Comparison of ENCODE assay signal across 26 cellular contexts in the genomic region with DNA sequence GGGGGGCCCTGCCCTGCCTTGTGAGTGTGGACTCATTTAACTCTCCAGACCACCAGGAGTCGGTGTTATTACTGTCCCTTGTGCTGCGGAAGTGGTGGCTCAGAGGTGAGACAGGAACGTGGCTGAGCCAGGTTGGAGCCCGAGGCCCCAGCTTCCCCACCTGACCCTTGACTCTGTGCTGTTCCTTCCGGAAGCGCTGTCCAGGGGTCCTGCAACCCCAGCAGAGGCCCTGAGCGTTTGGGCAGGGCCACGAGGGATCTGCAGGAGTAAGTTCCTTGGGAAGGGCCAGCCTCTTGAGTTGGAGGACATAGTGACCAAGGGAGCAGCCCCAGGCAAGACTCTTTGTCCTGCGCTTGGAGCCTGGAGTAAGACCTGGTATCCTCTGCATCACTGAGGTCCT.
"Had no signal": no experiment of that assay in that cellular context is flagged by ENCODE, and none has a peak within 500 bp of the region (broad histone marks: within the 10 kb centered on the region; RNA-seq: fewer than 3 reads in every experiment).

No MANE protein-coding gene starts in this region.

- H3K27me3 ChIP-seq: cardiac muscle cell had no signal

- H3K36me3 Mint-ChIP-seq: activated naive CD8-positive, alpha-beta T cell had no signal

- H3K9me3 Mint-ChIP-seq: activated CD4-positive, alpha-beta memory T cell treated with anti-CD3 and anti-CD28 coated beads, Interleukin-2, amount 10 ng/mL, durations not matched to agents 7 days and 5 days; activated naive CD4-positive, alpha-beta T cell treated with anti-CD3 and anti-CD28 coated beads for 36 hours; activated T-helper 17 cell treated with anti-CD3 and anti-CD28 coated beads, Interleukin-2, amount 50 U/mL, for 72 hours; brain had no signal

- H3K4me3 ChIP-seq: cardiac muscle cell had no signal

- FAIRE-seq: astrocyte, RCC 7860 had no signal

- H3K27ac Mint-ChIP-seq: activated CD4-positive, alpha-beta memory T cell treated with anti-CD3 and anti-CD28 coated beads, Interleukin-2, amount 10 ng/mL, durations not matched to agents 7 days and 5 days; activated naive CD4-positive, alpha-beta T cell treated with anti-CD3 and anti-CD28 coated beads for 36 hours; activated naive CD8-positive, alpha-beta T cell; activated T-helper 17 cell treated with anti-CD3 and anti-CD28 coated beads, Interleukin-2, amount 50 U/mL, for 72 hours; brain; T-helper 17 cell had no signal

- H3K4me3 Mint-ChIP-seq: activated CD4-positive, alpha-beta memory T cell treated with anti-CD3 and anti-CD28 coated beads, Interleukin-2, amount 10 ng/mL, durations not matched to agents 7 days and 5 days; activated naive CD4-positive, alpha-beta T cell treated with anti-CD3 and anti-CD28 coated beads for 36 hours; activated naive CD8-positive, alpha-beta T cell; activated T-helper 17 cell treated with anti-CD3 and anti-CD28 coated beads, Interleukin-2, amount 50 U/mL, for 72 hours; brain; T-helper 17 cell had no signal

- ATAC-seq: activated T-helper 17 cell treated with anti-CD3 and anti-CD28 coated beads, Interleukin-2, amount 50 U/mL, for 72 hours; PC-3; T-helper 17 cell had no signal

- H3K4me1 Mint-ChIP-seq: activated CD4-positive, alpha-beta memory T cell treated with anti-CD3 and anti-CD28 coated beads, Interleukin-2, amount 10 ng/mL, durations not matched to agents 7 days and 5 days; activated T-helper 17 cell treated with anti-CD3 and anti-CD28 coated beads, Interleukin-2, amount 50 U/mL, for 72 hours; T-helper 17 cell had no signal

- H3K27me3 Mint-ChIP-seq: activated CD4-positive, alpha-beta memory T cell treated with anti-CD3 and anti-CD28 coated beads, Interleukin-2, amount 10 ng/mL, durations not matched to agents 7 days and 5 days; activated naive CD8-positive, alpha-beta T cell; activated T-helper 17 cell treated with anti-CD3 and anti-CD28 coated beads, Interleukin-2, amount 50 U/mL, for 72 hours; brain; T-helper 17 cell had no signal

- DNase-seq: activated CD4-positive, alpha-beta memory T cell treated with anti-CD3 and anti-CD28 coated beads, Interleukin-2, amount 10 ng/mL, durations not matched to agents 7 days and 5 days; activated CD4-positive, alpha-beta T cell treated with anti-CD3 and anti-CD28 coated beads, Interleukin-2, amount 50 U/mL, for 1 hour; activated CD4-positive, CD25-positive, alpha-beta regulatory T cell; activated gamma-delta T cell; activated naive CD4-positive, alpha-beta T cell treated with anti-CD3 and anti-CD28 coated beads for 36 hours; activated T-cell treated with anti-CD3 and anti-CD28 coated beads for 4 hours; activated T-cell treated with anti-CD3 and anti-CD28 coated beads, Interleukin-2, amount 50 U/mL, for 48 hours; amygdala; KG1; MV-4-11; NCI-H1092 treated with DMSO at 0.1 percent for 48 hours; NCI-H1436; NCI-H1694 treated with DMSO at 0.1 percent for 48 hours; NCI-H2029 treated with DMSO at 0.1 percent for 48 hours; NCI-H345; NCI-H510A; PC-3; SHP77 treated with DMSO at 0.1 percent for 48 hours; T-helper 17 cell; T-helper 9 cell had no signal

- H3K27ac ChIP-seq: cardiac muscle cell had no signal
